Comparison of ENCODE assay signal across 21 cellular contexts in genomic region chr18:21345851-21346250, GRCh38.
"Had no signal": no experiment of that assay in that cellular context is flagged by ENCODE, and none has a peak within 500 bp of the region (broad histone marks: within the 10 kb centered on the region; RNA-seq: fewer than 3 reads in every experiment).

No MANE protein-coding gene starts in this region.

- H3K9me3 Mint-ChIP-seq: activated CD4-positive, alpha-beta memory T cell treated with anti-CD3 and anti-CD28 coated beads for 36 hours; activated naive CD4-positive, alpha-beta T cell treated with anti-CD3 and anti-CD28 coated beads for 36 hours; activated naive CD8-positive, alpha-beta T cell treated with anti-CD3 and anti-CD28 coated beads, Interleukin-2, amount 10 ng/mL, durations not matched to agents 7 days and 5 days; stimulated activated naive B cell treated with anti-CD40 and anti-IgM and Interleukin-4, amounts not matched to agents 10 μg/mL and 1 μg/mL and 100 μg/mL, for 72 hours had no signal

- H3K27ac ChIP-seq: transverse colon, uterus had no signal

- H3K27me3 Mint-ChIP-seq: progenitor cell of endocrine pancreas; stimulated activated naive B cell treated with anti-CD40 and anti-IgM and Interleukin-4, amounts not matched to agents 10 μg/mL and 1 μg/mL and 100 μg/mL, for 72 hours had no signal

- H3K4me3 ChIP-seq: mucosa of descending colon, transverse colon, uterus had no signal

- H3K4me3 Mint-ChIP-seq: activated CD4-positive, alpha-beta memory T cell treated with anti-CD3 and anti-CD28 coated beads for 36 hours; activated naive CD4-positive, alpha-beta T cell treated with anti-CD3 and anti-CD28 coated beads for 36 hours; activated naive CD8-positive, alpha-beta T cell treated with anti-CD3 and anti-CD28 coated beads, Interleukin-2, amount 10 ng/mL, durations not matched to agents 7 days and 5 days; activated T-cell treated with anti-CD3 and anti-CD28 coated beads, Interleukin-2, amount 50 U/mL, for 72 hours; memory B cell; stimulated activated naive B cell treated with anti-CD40 and anti-IgM and Interleukin-4, amounts not matched to agents 10 μg/mL and 1 μg/mL and 100 μg/mL, for 72 hours had no signal

- H3K4me1 Mint-ChIP-seq: activated naive CD8-positive, alpha-beta T cell treated with anti-CD3 and anti-CD28 coated beads, Interleukin-2, amount 10 ng/mL, durations not matched to agents 7 days and 5 days; memory B cell; stimulated activated naive B cell treated with anti-CD40 and anti-IgM and Interleukin-4, amounts not matched to agents 10 μg/mL and 1 μg/mL and 100 μg/mL, for 72 hours had no signal

- ATAC-seq: activated T-cell treated with anti-CD3 and anti-CD28 coated beads, Interleukin-2, amount 50 U/mL, for 72 hours; esophagus mucosa; left ventricle myocardium superior; mucosa of descending colon; stimulated activated naive B cell treated with anti-CD40 and anti-IgM and Interleukin-4, amounts not matched to agents 10 μg/mL and 1 μg/mL and 100 μg/mL, for 72 hours had no signal

- FAIRE-seq: endometrium, frontal cortex, islet of Langerhans had no signal

- H3K27me3 ChIP-seq: transverse colon, uterus had no signal

- H3K36me3 Mint-ChIP-seq: activated CD4-positive, alpha-beta memory T cell treated with anti-CD3 and anti-CD28 coated beads for 36 hours; activated naive CD8-positive, alpha-beta T cell treated with anti-CD3 and anti-CD28 coated beads, Interleukin-2, amount 10 ng/mL, durations not matched to agents 7 days and 5 days; memory B cell; stimulated activated naive B cell treated with anti-CD40 and anti-IgM and Interleukin-4, amounts not matched to agents 10 μg/mL and 1 μg/mL and 100 μg/mL, for 72 hours had no signal

- H3K4me1 ChIP-seq: transverse colon, uterus had no signal

- H3K9me3 ChIP-seq: mucosa of descending colon, transverse colon, uterus had no signal

- DNase-seq: activated CD4-positive, alpha-beta memory T cell treated with anti-CD3 and anti-CD28 coated beads for 36 hours; activated CD4-positive, alpha-beta T cell treated with anti-CD3 and anti-CD28 coated beads for 48 hours; activated effector memory CD4-positive, alpha-beta T cell treated with Interleukin-2 at 50 U/mL for 16 hours; activated naive CD4-positive, alpha-beta T cell treated with anti-CD3 and anti-CD28 coated beads for 36 hours; activated naive CD8-positive, alpha-beta T cell treated with anti-CD3 and anti-CD28 coated beads, Interleukin-2, amount 10 ng/mL, durations not matched to agents 7 days and 5 days; activated T-cell treated with anti-CD3 and anti-CD28 coated beads, Interleukin-2, amount 50 U/mL, for 72 hours; amygdala; effector CD4-positive, alpha-beta T cell; left ventricle myocardium superior; mucosa of descending colon; stimulated activated CD4-positive, alpha-beta T cell treated with anti-CD3 and anti-CD28 coated beads, Interleukin-2, amount 100 ng/mL, for 48 hours; stimulated activated CD8-positive, alpha-beta memory T cell treated with anti-CD3 and anti-CD28 coated beads, Interleukin-4, amount 100 ng/mL, for 48 hours; stimulated activated naive B cell treated with anti-CD40 and anti-IgM and Interleukin-4, amounts not matched to agents 10 μg/mL and 1 μg/mL and 100 μg/mL, for 72 hours; transverse colon; uterus had no signal

- H3K36me3 ChIP-seq: transverse colon, uterus had no signal

- H3K27ac Mint-ChIP-seq: activated CD4-positive, alpha-beta memory T cell treated with anti-CD3 and anti-CD28 coated beads for 36 hours; activated naive CD4-positive, alpha-beta T cell treated with anti-CD3 and anti-CD28 coated beads for 36 hours; activated naive CD8-positive, alpha-beta T cell treated with anti-CD3 and anti-CD28 coated beads, Interleukin-2, amount 10 ng/mL, durations not matched to agents 7 days and 5 days; activated T-cell treated with anti-CD3 and anti-CD28 coated beads, Interleukin-2, amount 50 U/mL, for 72 hours; memory B cell; progenitor cell of endocrine pancreas; stimulated activated naive B cell treated with anti-CD40 and anti-IgM and Interleukin-4, amounts not matched to agents 10 μg/mL and 1 μg/mL and 100 μg/mL, for 72 hours had no signal
